ENCODE assay signal across 1 cellular context in the genomic region with DNA sequence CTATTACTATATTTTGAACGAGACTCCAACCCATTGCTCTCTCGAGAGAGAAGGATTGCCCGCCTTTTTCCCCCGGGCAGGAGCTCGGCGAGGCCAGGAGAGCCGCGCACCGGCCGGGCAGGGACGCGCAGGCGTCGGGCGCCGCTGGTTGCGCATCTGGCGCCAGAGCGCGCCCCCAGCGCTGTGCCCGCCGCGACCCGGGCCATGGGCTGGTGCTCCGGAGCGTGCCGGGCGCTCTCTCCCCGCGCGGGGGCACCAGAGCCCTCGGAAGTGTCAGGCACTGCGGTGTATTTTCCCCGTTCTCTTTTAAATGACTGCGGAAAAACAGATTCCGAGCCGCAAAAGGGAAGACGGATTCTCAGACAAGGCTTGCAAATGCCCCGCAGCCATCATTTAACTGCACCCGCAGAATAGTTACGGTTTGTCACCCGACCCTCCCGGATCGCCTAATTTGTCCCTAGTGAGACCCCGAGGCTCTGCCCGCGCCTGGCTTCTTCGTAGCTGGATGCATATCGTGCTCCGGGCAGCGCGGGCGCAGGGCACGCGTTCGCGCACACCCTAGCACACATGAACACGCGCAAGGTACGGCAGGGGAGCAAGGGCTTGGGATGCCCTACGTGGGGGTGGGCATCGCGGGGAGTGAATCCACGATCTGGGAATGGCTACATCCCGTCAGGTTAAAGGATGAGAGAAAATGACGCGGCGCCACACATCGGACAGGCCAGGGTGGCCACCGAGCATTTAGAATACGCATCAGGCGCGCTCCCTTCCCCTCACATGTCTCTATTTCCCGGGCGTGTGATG.
A peak's percentile ranks its signal among the peaks of the same experiment; 100 is the strongest.
TF ChIP-seq lines count a peak whose summit lies in the region.

No MANE protein-coding gene starts in this region.

TF ChIP-seq in WTC11, 78 proteins besides CTCF, POLR2A, EP300 and RAD21 (continued from another document):
- TF ChIP-seq, protein P1, sequence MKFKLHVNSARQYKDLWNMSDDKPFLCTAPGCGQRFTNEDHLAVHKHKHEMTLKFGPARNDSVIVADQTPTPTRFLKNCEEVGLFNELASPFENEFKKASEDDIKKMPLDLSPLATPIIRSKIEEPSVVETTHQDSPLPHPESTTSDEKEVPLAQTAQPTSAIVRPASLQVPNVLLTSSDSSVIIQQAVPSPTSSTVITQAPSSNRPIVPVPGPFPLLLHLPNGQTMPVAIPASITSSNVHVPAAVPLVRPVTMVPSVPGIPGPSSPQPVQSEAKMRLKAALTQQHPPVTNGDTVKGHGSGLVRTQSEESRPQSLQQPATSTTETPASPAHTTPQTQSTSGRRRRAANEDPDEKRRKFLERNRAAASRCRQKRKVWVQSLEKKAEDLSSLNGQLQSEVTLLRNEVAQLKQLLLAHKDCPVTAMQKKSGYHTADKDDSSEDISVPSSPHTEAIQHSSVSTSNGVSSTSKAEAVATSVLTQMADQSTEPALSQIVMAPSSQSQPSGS (CRISPR knock-in tag; IDR thresholded peaks at IDR 0.05; ENCODE audit: borderline replicate concordance, low read depth), result no peak
- TF ChIP-seq, protein P2, sequence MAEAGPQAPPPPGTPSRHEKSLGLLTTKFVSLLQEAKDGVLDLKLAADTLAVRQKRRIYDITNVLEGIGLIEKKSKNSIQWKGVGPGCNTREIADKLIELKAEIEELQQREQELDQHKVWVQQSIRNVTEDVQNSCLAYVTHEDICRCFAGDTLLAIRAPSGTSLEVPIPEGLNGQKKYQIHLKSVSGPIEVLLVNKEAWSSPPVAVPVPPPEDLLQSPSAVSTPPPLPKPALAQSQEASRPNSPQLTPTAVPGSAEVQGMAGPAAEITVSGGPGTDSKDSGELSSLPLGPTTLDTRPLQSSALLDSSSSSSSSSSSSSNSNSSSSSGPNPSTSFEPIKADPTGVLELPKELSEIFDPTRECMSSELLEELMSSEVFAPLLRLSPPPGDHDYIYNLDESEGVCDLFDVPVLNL (CRISPR knock-in tag; IDR thresholded peaks at IDR 0.05; ENCODE audit: borderline replicate concordance, low read depth), result no peak
- TF ChIP-seq JUN (CRISPR knock-in tag; IDR thresholded peaks at IDR 0.05), result 0 out of 2 replicates have a peak, but pooled peaks have one; percentile 34
- TF ChIP-seq FOXP1 (CRISPR knock-in tag; IDR thresholded peaks at IDR 0.05; ENCODE audit: borderline replicate concordance), result peak; percentile 61; the same call in 1 of the 2 replicates
- no peak for TF ChIP-seq CREM (CRISPR knock-in tag; IDR thresholded peaks at IDR 0.05)
- no peak for TF ChIP-seq OVOL2 (CRISPR knock-in tag; IDR thresholded peaks at IDR 0.05; ENCODE audit: borderline replicate concordance)
- TF ChIP-seq NFATC4 (CRISPR knock-in tag; IDR thresholded peaks at IDR 0.05), result no peak
- no peak for TF ChIP-seq FOXK1 (CRISPR knock-in tag; IDR thresholded peaks at IDR 0.05)
- no peak for TF ChIP-seq FOXJ3 (CRISPR knock-in tag; IDR thresholded peaks at IDR 0.05; ENCODE audit: borderline replicate concordance)
- TF ChIP-seq, protein P3, sequence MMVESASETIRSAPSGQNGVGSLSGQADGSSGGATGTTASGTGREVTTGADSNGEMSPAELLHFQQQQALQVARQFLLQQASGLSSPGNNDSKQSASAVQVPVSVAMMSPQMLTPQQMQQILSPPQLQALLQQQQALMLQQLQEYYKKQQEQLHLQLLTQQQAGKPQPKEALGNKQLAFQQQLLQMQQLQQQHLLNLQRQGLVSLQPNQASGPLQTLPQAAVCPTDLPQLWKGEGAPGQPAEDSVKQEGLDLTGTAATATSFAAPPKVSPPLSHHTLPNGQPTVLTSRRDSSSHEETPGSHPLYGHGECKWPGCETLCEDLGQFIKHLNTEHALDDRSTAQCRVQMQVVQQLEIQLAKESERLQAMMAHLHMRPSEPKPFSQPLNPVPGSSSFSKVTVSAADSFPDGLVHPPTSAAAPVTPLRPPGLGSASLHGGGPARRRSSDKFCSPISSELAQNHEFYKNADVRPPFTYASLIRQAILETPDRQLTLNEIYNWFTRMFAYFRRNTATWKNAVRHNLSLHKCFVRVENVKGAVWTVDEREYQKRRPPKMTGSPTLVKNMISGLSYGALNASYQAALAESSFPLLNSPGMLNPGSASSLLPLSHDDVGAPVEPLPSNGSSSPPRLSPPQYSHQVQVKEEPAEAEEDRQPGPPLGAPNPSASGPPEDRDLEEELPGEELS (CRISPR knock-in tag; IDR thresholded peaks at IDR 0.05), result 0 out of 2 replicates have a peak, but pooled peaks have one; percentile 27
- TF ChIP-seq, protein P4, sequence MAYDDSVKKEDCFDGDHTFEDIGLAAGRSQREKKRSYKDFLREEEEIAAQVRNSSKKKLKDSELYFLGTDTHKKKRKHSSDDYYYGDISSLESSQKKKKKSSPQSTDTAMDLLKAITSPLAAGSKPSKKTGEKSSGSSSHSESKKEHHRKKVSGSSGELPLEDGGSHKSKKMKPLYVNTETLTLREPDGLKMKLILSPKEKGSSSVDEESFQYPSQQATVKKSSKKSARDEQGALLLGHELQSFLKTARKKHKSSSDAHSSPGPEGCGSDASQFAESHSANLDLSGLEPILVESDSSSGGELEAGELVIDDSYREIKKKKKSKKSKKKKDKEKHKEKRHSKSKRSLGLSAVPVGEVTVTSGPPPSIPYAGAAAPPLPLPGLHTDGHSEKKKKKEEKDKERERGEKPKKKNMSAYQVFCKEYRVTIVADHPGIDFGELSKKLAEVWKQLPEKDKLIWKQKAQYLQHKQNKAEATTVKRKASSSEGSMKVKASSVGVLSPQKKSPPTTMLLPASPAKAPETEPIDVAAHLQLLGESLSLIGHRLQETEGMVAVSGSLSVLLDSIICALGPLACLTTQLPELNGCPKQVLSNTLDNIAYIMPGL (CRISPR knock-in tag; IDR thresholded peaks at IDR 0.05), result peak; percentile 69; the same call in 1 of the 2 replicates
- TF ChIP-seq TCF7 (CRISPR knock-in tag; IDR thresholded peaks at IDR 0.05; ENCODE audit: low read depth), result no peak
- TF ChIP-seq, protein P5, sequence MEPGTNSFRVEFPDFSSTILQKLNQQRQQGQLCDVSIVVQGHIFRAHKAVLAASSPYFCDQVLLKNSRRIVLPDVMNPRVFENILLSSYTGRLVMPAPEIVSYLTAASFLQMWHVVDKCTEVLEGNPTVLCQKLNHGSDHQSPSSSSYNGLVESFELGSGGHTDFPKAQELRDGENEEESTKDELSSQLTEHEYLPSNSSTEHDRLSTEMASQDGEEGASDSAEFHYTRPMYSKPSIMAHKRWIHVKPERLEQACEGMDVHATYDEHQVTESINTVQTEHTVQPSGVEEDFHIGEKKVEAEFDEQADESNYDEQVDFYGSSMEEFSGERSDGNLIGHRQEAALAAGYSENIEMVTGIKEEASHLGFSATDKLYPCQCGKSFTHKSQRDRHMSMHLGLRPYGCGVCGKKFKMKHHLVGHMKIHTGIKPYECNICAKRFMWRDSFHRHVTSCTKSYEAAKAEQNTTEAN (CRISPR knock-in tag; IDR thresholded peaks at IDR 0.05), result no peak
- no peak for TF ChIP-seq ESRRA (CRISPR knock-in tag; IDR thresholded peaks at IDR 0.05; ENCODE audit: borderline replicate concordance)
